Comparison of ENCODE assay signal across 27 cellular contexts in genomic region chr16:50646345-50646744, GRCh38. TPM values are rescaled to one million over a fixed set of nuclear protein-coding genes. Genes with fewer than 3 reads are reported as not detected.
DNase-seq lines count a peak whose midpoint lies in the region; ATAC-seq, FAIRE-seq and TF ChIP-seq lines count a peak whose summit lies in the region.
"Had no signal": no experiment of that assay in that cellular context is flagged by ENCODE, and none has a peak within 500 bp of the region (broad histone marks: within the 10 kb centered on the region; RNA-seq: fewer than 3 reads in every experiment).

No MANE protein-coding gene starts in this region.

- H4K91ac ChIP-seq in H1 (replicated peaks; ENCODE audit: insufficient read length, low read length) = no peak overlapping the region

- no peaks in the 10 kb centered on the region for H3K27me3 ChIP-seq in GM23338 (ENCODE audit: insufficient read depth)
- H3K27me3 ChIP-seq in H1 (replicated peaks in 1 of 4; ENCODE audit: control insufficient read depth in 3 of 4, extremely low read depth in 1 of 4, insufficient read depth in 3 of 4, low read length in 3 of 4) = peaks cover 0 to 2% (median 0%) of the 10 kb centered on the region in 4 experiments; a peak in 2 of 7 replicates
- H3K27me3 ChIP-seq in HepG2 (ENCODE audit: control insufficient read depth in 1 of 2, insufficient read depth in 2 of 2, low read length in 2 of 2) = no peaks in the 10 kb centered on the region
- no peaks in the 10 kb centered on the region for H3K27me3 ChIP-seq in neural progenitor cell
- H3K27me3 ChIP-seq: BE2C; BLaER1 treated with 17β-estradiol and CSF1 and Interleukin-3, amounts not matched to agents 10 nM and 100 nM had no signal

- H3K36me3 Mint-ChIP-seq in GM23338 (ENCODE audit: low read depth) (no peaks in the 10 kb centered on the region; the same call in 2 of the 3 replicates), neural progenitor cell (peaks cover 30% of the 10 kb centered on the region)
- H3K36me3 Mint-ChIP-seq in activated naive CD8-positive, alpha-beta T cell treated with anti-CD3 and anti-CD28 coated beads for 36 hours = no peaks in the 10 kb centered on the region
- H3K36me3 Mint-ChIP-seq: CD14-positive monocyte had no signal

- no peak overlapping the region for H2BK20ac ChIP-seq in H1 (ENCODE audit: low read length)

- no peak overlapping the region for H3K23ac ChIP-seq in H1 (ENCODE audit: insufficient read length)

- ATAC-seq in GM23338 (peak; percentile 25; the same call in 1 of the 3 replicates), HepG2 (peak; percentile 1; the same call in 1 of the 3 replicates), GM21423 (IDR thresholded peaks at IDR 0.05; ENCODE audit: unreplicated experiment) (no peak)
- ATAC-seq: A549, GM12878, HCT116 had no signal

- no peak overlapping the region for H2BK12ac ChIP-seq in H1 (ENCODE audit: low read depth, low read length)

- H4K5ac ChIP-seq in H1 (ENCODE audit: insufficient read length, low read depth, low read length) = no peak overlapping the region

- WGBS in H1 (ENCODE audit: extremely low coverage in 1 of 2, insufficient coverage in 1 of 2, insufficient read length in 1 of 2, insufficient replicate concordance in 2 of 2, low coverage in 1 of 2, low lambda C conversion rate in 2 of 2, missing lambda C conversion rate in 1 of 2), 2 experiments = 85% methylated on average over 5 of the region's 8 CpGs; no CpG with 5 or more reads in 1 of the 2 experiments
- WGBS in HepG2 (ENCODE audit: low lambda C conversion rate) = 89% methylated on average over 8 of the region's 8 CpGs

- TF ChIP-seq EP300 in H1 (IDR thresholded peaks at IDR 0.05; ENCODE audit: borderline replicate concordance in 1 of 2, low read depth in 2 of 2, low read length in 2 of 2) (no peak), HepG2 (IDR thresholded peaks at IDR 0.05; ENCODE audit: low read depth in 2 of 2, low read length in 2 of 2) (no peak), HepG2 (CRISPR knock-in tag; IDR thresholded peaks at IDR 0.05; ENCODE audit: borderline replicate concordance) (no peak)

- H3K9ac ChIP-seq in H1 (replicated peaks in 1 of 4; ENCODE audit: extremely low read depth in 1 of 4, low read depth in 3 of 4, low read length in 3 of 4) (no peak overlapping the region; a peak in 1 of 7 replicates), HepG2 (ENCODE audit: insufficient read depth, low read depth, low read length) (no peak overlapping the region), neural progenitor cell (no peak overlapping the region)
- H3K9ac ChIP-seq: BLaER1 treated with 17β-estradiol and CSF1 and Interleukin-3, amounts not matched to agents 10 nM and 100 nM had no signal

- intact Hi-C loops in HepG2 (cut with micrococcal nuclease; ENCODE audit: unreplicated experiment) = no loop called here

- H3K4me1 Mint-ChIP-seq in GM23338 (peaks cover 16% of the 10 kb centered on the region), neural progenitor cell (peaks cover 49% of the 10 kb centered on the region)
- H3K4me1 Mint-ChIP-seq in activated naive CD8-positive, alpha-beta T cell treated with anti-CD3 and anti-CD28 coated beads for 36 hours = peaks cover 6% of the 10 kb centered on the region
- H3K4me1 Mint-ChIP-seq: CD14-positive monocyte had no signal

- FAIRE-seq in H1 (lab: Jason Lieb, UNC) = no peak
- no peak for FAIRE-seq in HepG2 (lab: Jason Lieb, UNC)
- FAIRE-seq: A549, D721Med, GM12878, GM19239 had no signal

- no peak overlapping the region for H3K27ac ChIP-seq in GM23338 (ENCODE audit: low read depth)
- H3K27ac ChIP-seq in H1 (ENCODE audit: low read depth, low read length) = no peak overlapping the region
- H3K27ac ChIP-seq in HepG2 (ENCODE audit: extremely low read length, insufficient read depth, low read length) = no peak overlapping the region
- H3K27ac ChIP-seq in neural progenitor cell = no peak overlapping the region
- H3K27ac ChIP-seq: A549; BLaER1 treated with 17β-estradiol and CSF1 and Interleukin-3, amounts not matched to agents 10 nM and 100 nM had no signal

- in situ Hi-C loops in HepG2 (cut with HindIII; ENCODE audit: extremely low pct_ligation_motif_present, low pct_unique_long_range_greater_than_20kb) = no loop called here

- no peak overlapping the region for H2AK5ac ChIP-seq in H1 (ENCODE audit: low read depth, low read length)

- H3F3A ChIP-seq in GM23338 (replicated peaks; ENCODE audit: low read depth) (no peaks in the 10 kb centered on the region), neural progenitor cell (ENCODE audit: low read depth) (peaks cover 3% of the 10 kb centered on the region)

- no peaks in the 10 kb centered on the region for H3K79me2 ChIP-seq in GM23338 (replicated peaks; ENCODE audit: insufficient read depth)
- H3K79me2 ChIP-seq in H1 (ENCODE audit: control insufficient read depth in 1 of 2, insufficient read depth in 2 of 2, low read length in 2 of 2) = no peaks in the 10 kb centered on the region
- H3K79me2 ChIP-seq in HepG2 (ENCODE audit: insufficient read depth, low read length) = no peaks in the 10 kb centered on the region
- H3K79me2 ChIP-seq in neural progenitor cell (ENCODE audit: low read depth) = no peaks in the 10 kb centered on the region

- H3K27ac Mint-ChIP-seq in GM23338 (no peak overlapping the region), neural progenitor cell (peak overlapping the region; percentile 38)
- no peak overlapping the region for H3K27ac Mint-ChIP-seq in activated naive CD8-positive, alpha-beta T cell treated with anti-CD3 and anti-CD28 coated beads for 36 hours
- H3K27ac Mint-ChIP-seq: CD4-positive, alpha-beta T cell; H9 had no signal

- peaks cover 9% of the 10 kb centered on the region; the same call in 1 of the 2 replicates for H3K4me1 ChIP-seq in GM23338 (ENCODE audit: insufficient read depth)
- H3K4me1 ChIP-seq in H1 (replicated peaks in 1 of 4; ENCODE audit: control insufficient read depth in 3 of 4, insufficient read depth in 4 of 4, low read length in 3 of 4) = peaks cover 0 to 5% (median 0%) of the 10 kb centered on the region in 4 experiments; a peak in 2 of 7 replicates
- H3K4me1 ChIP-seq in HepG2 (ENCODE audit: insufficient read depth, low read length) = peaks cover 14% of the 10 kb centered on the region
- H3K4me1 ChIP-seq in neural progenitor cell = peaks cover 15% of the 10 kb centered on the region
- H3K4me1 ChIP-seq: A549; BE2C; BLaER1 treated with 17β-estradiol and CSF1 and Interleukin-3, amounts not matched to agents 10 nM and 100 nM had no signal

- H3K4me3 ChIP-seq in GM23338 (no peak overlapping the region), H1 (ENCODE audit: extremely low read depth in 1 of 4, insufficient read depth in 2 of 4, low read depth in 3 of 4, low read length in 4 of 4) (no peak overlapping the region), HepG2 (replicated peaks in 1 of 3; ENCODE audit: insufficient read depth in 1 of 3, low read depth in 2 of 3, low read length in 3 of 3) (no peak overlapping the region), neural progenitor cell (no peak overlapping the region)
- H3K4me3 ChIP-seq: A549; BLaER1 treated with 17β-estradiol and CSF1 and Interleukin-3, amounts not matched to agents 10 nM and 100 nM; GM12878 had no signal

- no TSS peak for BruUV-seq in HepG2 (replicated peaks; lab: Mats Ljungman, UMichigan)

- no peak overlapping the region for H2BK15ac ChIP-seq in H1 (ENCODE audit: low read length)

- H3K56ac ChIP-seq in H1 (replicated peaks; ENCODE audit: insufficient read length, low read depth, low read length) = no peak overlapping the region

- H3K14ac ChIP-seq in H1 (ENCODE audit: insufficient read length) = no peak overlapping the region

- H3K9me3 ChIP-seq in H1 (ENCODE audit: insufficient read depth in 2 of 2, low read depth in 1 of 2, low read length in 1 of 2) (no peaks in the 10 kb centered on the region), HepG2 (ENCODE audit: low read length) (no peaks in the 10 kb centered on the region), neural progenitor cell (ENCODE audit: low read depth) (no peaks in the 10 kb centered on the region)
- H3K9me3 ChIP-seq: A549; BE2C; BLaER1 treated with 17β-estradiol and CSF1 and Interleukin-3, amounts not matched to agents 10 nM and 100 nM had no signal

- DNase-seq in GM23338 (ENCODE audit: low spot score) (no peak), H1 (ENCODE audit: low read depth in 1 of 2, low spot score in 2 of 2) (no peak), HepG2 (ENCODE audit: low spot score) (no peak), neural progenitor cell (ENCODE audit: low spot score) (no peak), T-helper 1 cell (no peak), NCI-H2227 treated with DMSO at 0.1 percent for 48 hours (lab: John Stamatoyannopoulos, UW) (no peak)
- DNase-seq in activated naive CD8-positive, alpha-beta T cell treated with anti-CD3 and anti-CD28 coated beads for 36 hours = no peak
- DNase-seq: 8988T; ACHN; AML-193; BE2C; CD4-positive, alpha-beta T cell; CD8-positive, alpha-beta memory T cell; DMS 273 treated with DMSO at 0.1 percent for 48 hours; DMS79; EL; GDM1; H9 had no signal

- H2BK120ac ChIP-seq in H1 (replicated peaks; ENCODE audit: low read depth, low read length) = no peak overlapping the region

- TF ChIP-seq CTCF in GM23338 (conservative IDR thresholded peaks at IDR 0.05; ENCODE audit: low read depth in 2 of 2) (no peak), H1 (IDR thresholded peaks at IDR 0.05; ENCODE audit: control extremely low read depth in 1 of 3, insufficient read depth in 1 of 3, low read depth in 1 of 3, low read length in 3 of 3) (no peak), HepG2 (CRISPR knock-in tag; IDR thresholded peaks at IDR 0.05) (no peak), neural progenitor cell (IDR thresholded peaks at IDR 0.05) (no peak)

- H3K4me3 Mint-ChIP-seq in GM23338 (no peak overlapping the region), neural progenitor cell (peak overlapping the region; percentile 3)
- H3K4me3 Mint-ChIP-seq in activated naive CD8-positive, alpha-beta T cell treated with anti-CD3 and anti-CD28 coated beads for 36 hours = no peak overlapping the region
- H3K4me3 Mint-ChIP-seq: CD14-positive monocyte; CD4-positive, alpha-beta T cell; CD8-positive, alpha-beta memory T cell; H9 had no signal

- H3K18ac ChIP-seq in H1 (ENCODE audit: extremely low read depth, low read length) = no peak overlapping the region

- no peak for TF ChIP-seq RAD21 in H1 (IDR thresholded peaks at IDR 0.05 in 1 of 2, conservative IDR thresholded peaks at IDR 0.05 in 1 of 2; ENCODE audit: low read depth in 2 of 2, low read length in 2 of 2)
- no peak for TF ChIP-seq RAD21 in HepG2 (CRISPR knock-in tag; IDR thresholded peaks at IDR 0.05)

- H3K36me3 ChIP-seq in GM23338 (ENCODE audit: insufficient read depth) (no peaks in the 10 kb centered on the region), H1 (ENCODE audit: control insufficient read depth in 2 of 4, insufficient read depth in 4 of 4, low read length in 3 of 4) (no peaks in the 10 kb centered on the region), HepG2 (replicated peaks in 1 of 2; ENCODE audit: control insufficient read depth in 1 of 2, insufficient read depth in 2 of 2, low read length in 2 of 2) (no peaks in the 10 kb centered on the region), neural progenitor cell (no peaks in the 10 kb centered on the region)
- H3K36me3 ChIP-seq: BE2C; BLaER1 treated with 17β-estradiol and CSF1 and Interleukin-3, amounts not matched to agents 10 nM and 100 nM had no signal

- no peak overlapping the region for H2BK5ac ChIP-seq in H1 (ENCODE audit: low read depth, low read length)

- no peaks in the 10 kb centered on the region for H3K9me2 ChIP-seq in GM23338 (ENCODE audit: insufficient read depth)

- TF ChIP-seq POLR2A in H1 (IDR thresholded peaks at IDR 0.05; ENCODE audit: control extremely low read depth in 1 of 2, low read depth in 2 of 2, low read length in 2 of 2) (no peak), HepG2 (IDR thresholded peaks at IDR 0.05; ENCODE audit: insufficient read depth in 1 of 2, low read depth in 2 of 2, low read length in 2 of 2) (no peak)

- no peaks in the 10 kb centered on the region; the same call in 2 of the 3 replicates for H3K9me3 Mint-ChIP-seq in GM23338
- no peaks in the 10 kb centered on the region for H3K9me3 Mint-ChIP-seq in neural progenitor cell
- H3K9me3 Mint-ChIP-seq in activated naive CD8-positive, alpha-beta T cell treated with anti-CD3 and anti-CD28 coated beads for 36 hours = no peaks in the 10 kb centered on the region
- H3K9me3 Mint-ChIP-seq: CD14-positive monocyte; CD4-positive, alpha-beta T cell; CD8-positive, alpha-beta memory T cell; H9 had no signal

- H3K4me2 ChIP-seq in GM23338 (no peak overlapping the region), H1 (ENCODE audit: insufficient read depth in 1 of 2, low read depth in 2 of 2, low read length in 2 of 2) (no peak overlapping the region), HepG2 (ENCODE audit: low read depth, low read length) (no peak overlapping the region), neural progenitor cell (peak overlapping the region; percentile 28)
- H3K4me2 ChIP-seq: A549; BLaER1 treated with 17β-estradiol and CSF1 and Interleukin-3, amounts not matched to agents 10 nM and 100 nM had no signal

- H4K20me1 ChIP-seq in GM23338 (replicated peaks; ENCODE audit: insufficient read depth) = no peaks in the 10 kb centered on the region
- H4K20me1 ChIP-seq in H1 (replicated peaks in 1 of 2; ENCODE audit: control insufficient read depth in 1 of 2, insufficient read depth in 2 of 2, low read length in 2 of 2) = no peaks in the 10 kb centered on the region
- H4K20me1 ChIP-seq in HepG2 (ENCODE audit: insufficient read depth, low read length) = 0 out of 2 replicates have a peak, but pooled peaks cover 3% of the 10 kb centered on the region
- H4K20me1 ChIP-seq in neural progenitor cell (ENCODE audit: low read depth) = no peaks in the 10 kb centered on the region
- H4K20me1 ChIP-seq: BLaER1 treated with 17β-estradiol and CSF1 and Interleukin-3, amounts not matched to agents 10 nM and 100 nM had no signal

- POLR2A ChIA-PET in H1 (lab: Charles Lee; ENCODE audit: partially characterized antibody) (no interaction called here), HepG2 (lab: Yijun Ruan, JAX) (no interaction called here)

- H3K4ac ChIP-seq in H1 (replicated peaks; ENCODE audit: insufficient read length, low read depth, low read length) = no peak overlapping the region

- H3K79me1 ChIP-seq in H1 (ENCODE audit: low read depth, low read length) = no peaks in the 10 kb centered on the region

- peaks cover 4% of the 10 kb centered on the region for H3K27me3 Mint-ChIP-seq in GM23338 (ENCODE audit: insufficient read depth, low read depth, poor library complexity)
- H3K27me3 Mint-ChIP-seq in neural progenitor cell (ENCODE audit: insufficient read depth, low read depth) = peaks cover 7% of the 10 kb centered on the region
- peaks cover 4% of the 10 kb centered on the region for H3K27me3 Mint-ChIP-seq in activated naive CD8-positive, alpha-beta T cell treated with anti-CD3 and anti-CD28 coated beads for 36 hours
- H3K27me3 Mint-ChIP-seq: CD4-positive, alpha-beta T cell had no signal

- no peak overlapping the region for H2AFZ ChIP-seq in GM23338
- no peak overlapping the region for H2AFZ ChIP-seq in H1 (ENCODE audit: low read length)
- H2AFZ ChIP-seq in HepG2 (ENCODE audit: low read length) = no peak overlapping the region
- no peak overlapping the region for H2AFZ ChIP-seq in neural progenitor cell (replicated peaks)

- H3K23me2 ChIP-seq in H1 (ENCODE audit: low read depth, low read length) = no peaks in the 10 kb centered on the region

- peak overlapping the region; percentile 31; the same call in 1 of the 2 replicates for H4K8ac ChIP-seq in H1 (ENCODE audit: extremely low read depth, insufficient read depth, low read length)

- CTCF ChIA-PET in H1 (lab: Charles Lee; ENCODE audit: partially characterized antibody) = interaction anchor here (0.7 to 1.9 kb wide), 6 partner anchors 19 to 106 kb away, joined by 3 to 6 read pairs (median 4); no protein-coding TSS in a partner anchor
- CTCF ChIA-PET in HepG2 (lab: Yijun Ruan, JAX; ENCODE audit: low intra/inter-chr PET ratio, low total read pairs) = no interaction called here

RNA-seq across cellular contexts. Expression of gene SNX20, which starts 34.8 kb away (rescaled TPM):
- total RNA-seq in GM23338 (2014; rRNA removed; shearing (Covaris generic)) = not detected in 2 replicates
- not detected in 2 replicates for polyA plus RNA-seq in GM23338 (2016; fragmentation: Nextera tagmentation; extraction: Ambion mirVana)
- total RNA-seq in H1 (2021; fragmentation: NEBNext Ultra II Directional; extraction: Animal tissue kit (Norgen Biotek cat#: 25700)) = not detected in 2 replicates
- polyA plus RNA-seq in H1 (2011; rRNA removed) = not detected in 2 replicates
- not detected for polyA plus RNA-seq in H1 (2011; cell fraction: cytosol; rRNA removed)
- polyA plus RNA-seq in H1 (2011; cell fraction: nucleus; rRNA removed) = not detected
- polyA plus RNA-seq in H1 (2012, experiment 1 of 2) = not detected in 4 replicates
- polyA plus RNA-seq in H1 (2012, experiment 2 of 2) = not detected
- polyA plus RNA-seq in H1 (2013, experiment 1 of 2) = not detected
- polyA plus RNA-seq in H1 (2013, experiment 2 of 2) = not detected
- polyA minus RNA-seq in H1 (2011; rRNA and poly(A)+ RNA removed) = 0.17 TPM in 1 of 2 replicates, not detected in the other
- polyA minus RNA-seq in H1 (2011; cell fraction: cytosol; rRNA and poly(A)+ RNA removed) = not detected
- not detected for polyA minus RNA-seq in H1 (2011; cell fraction: nucleus; rRNA and poly(A)+ RNA removed)
- not detected in 2 replicates for total RNA-seq in HepG2 (2016; rRNA removed; fragmentation: Illumina TruSeq; extraction: Trizol)
- not detected in 2 replicates for total RNA-seq in HepG2 (2016; cell fraction: cytosol; rRNA removed; fragmentation: Illumina TruSeq; extraction: Trizol; ENCODE audit: low read depth)
- total RNA-seq in HepG2 (2016; cell fraction: insoluble cytoplasmic fraction; rRNA removed; fragmentation: Illumina TruSeq; extraction: Trizol) = not detected in 2 replicates
- total RNA-seq in HepG2 (2016; cell fraction: membrane; rRNA removed; fragmentation: Illumina TruSeq; extraction: Trizol) = not detected in 2 replicates
- not detected in 2 replicates for total RNA-seq in HepG2 (2016; cell fraction: nucleus; rRNA removed; fragmentation: Illumina TruSeq; extraction: Trizol)
- not detected in 2 replicates for polyA plus RNA-seq in HepG2 (2011; rRNA removed)
- not detected in 2 replicates for polyA plus RNA-seq in HepG2 (2011; cell fraction: cytosol; rRNA removed)
- not detected in 2 replicates for polyA plus RNA-seq in HepG2 (2011; cell fraction: nucleus; rRNA removed)
- polyA plus RNA-seq in HepG2 (2012) = 0.04 TPM in 1 of 2 replicates, not detected in the other
- not detected in 2 replicates for polyA plus RNA-seq in HepG2 (2016; cell fraction: cytosol; fragmentation: Illumina TruSeq; extraction: Trizol; ENCODE audit: low read depth)
- polyA plus RNA-seq in HepG2 (2016; cell fraction: insoluble cytoplasmic fraction; fragmentation: Illumina TruSeq; extraction: Trizol; ENCODE audit: low read depth) = not detected in 2 replicates
- polyA plus RNA-seq in HepG2 (2016; cell fraction: membrane; fragmentation: Illumina TruSeq; extraction: Trizol; ENCODE audit: low read depth) = not detected in 2 replicates
- polyA plus RNA-seq in HepG2 (2016; cell fraction: nucleus; fragmentation: Illumina TruSeq; extraction: Trizol; ENCODE audit: insufficient read depth, low read depth) = not detected in 2 replicates
- polyA minus RNA-seq in HepG2 (2011; rRNA and poly(A)+ RNA removed; ENCODE audit: low replicate concordance) = not detected in 2 replicates
- not detected in 2 replicates for polyA minus RNA-seq in HepG2 (2011; cell fraction: cytosol; rRNA and poly(A)+ RNA removed)
- not detected in 2 replicates for polyA minus RNA-seq in HepG2 (2011; cell fraction: nucleus; rRNA and poly(A)+ RNA removed)
- not detected in 2 replicates for total RNA-seq in neural progenitor cell (ENCODE audit: low replicate concordance)
- 10 to 100 TPM; 25.8 to 26.0 TPM for total RNA-seq in activated naive CD8-positive, alpha-beta T cell treated with anti-CD3 and anti-CD28 coated beads for 36 hours
- total RNA-seq: H4, H9 had no signal
- polyA plus RNA-seq: A549 had no signal

RNA-seq across cellular contexts. Expression of gene NOD2, which starts 47.1 kb away (rescaled TPM):
- 0.66 and 3.3 TPM in 2 replicates for total RNA-seq in GM23338 (2014; rRNA removed; shearing (Covaris generic))
- 0.12 and 0.27 TPM in 2 replicates for polyA plus RNA-seq in GM23338 (2016; fragmentation: Nextera tagmentation; extraction: Ambion mirVana)
- 0.37 and 1.1 TPM in 2 replicates for total RNA-seq in H1 (2021; fragmentation: NEBNext Ultra II Directional; extraction: Animal tissue kit (Norgen Biotek cat#: 25700))
- polyA plus RNA-seq in H1 (2011; rRNA removed) = 0.42 and 0.61 TPM in 2 replicates
- polyA plus RNA-seq in H1 (2011; cell fraction: cytosol; rRNA removed) = 0.27 TPM
- polyA plus RNA-seq in H1 (2011; cell fraction: nucleus; rRNA removed) = 0.34 TPM
- polyA plus RNA-seq in H1 (2012, experiment 1 of 2) = 0.11 to 0.43 TPM (median 0.21 TPM) in 4 replicates
- polyA plus RNA-seq in H1 (2012, experiment 2 of 2) = 0.04 TPM
- 0.28 TPM for polyA plus RNA-seq in H1 (2013, experiment 1 of 2)
- polyA plus RNA-seq in H1 (2013, experiment 2 of 2) = 0.24 TPM
- polyA minus RNA-seq in H1 (2011; rRNA and poly(A)+ RNA removed) = 0.66 and 1.0 TPM in 2 replicates
- 1.2 TPM for polyA minus RNA-seq in H1 (2011; cell fraction: cytosol; rRNA and poly(A)+ RNA removed)
- polyA minus RNA-seq in H1 (2011; cell fraction: nucleus; rRNA and poly(A)+ RNA removed) = 1.2 TPM
- 0.27 and 0.29 TPM in 2 replicates for total RNA-seq in HepG2 (2016; rRNA removed; fragmentation: Illumina TruSeq; extraction: Trizol)
- total RNA-seq in HepG2 (2016; cell fraction: cytosol; rRNA removed; fragmentation: Illumina TruSeq; extraction: Trizol; ENCODE audit: low read depth) = 0.18 and 0.20 TPM in 2 replicates
- 0.09 and 0.12 TPM in 2 replicates for total RNA-seq in HepG2 (2016; cell fraction: insoluble cytoplasmic fraction; rRNA removed; fragmentation: Illumina TruSeq; extraction: Trizol)
- total RNA-seq in HepG2 (2016; cell fraction: membrane; rRNA removed; fragmentation: Illumina TruSeq; extraction: Trizol) = 0.21 TPM in 1 of 2 replicates, not detected in the other
- total RNA-seq in HepG2 (2016; cell fraction: nucleus; rRNA removed; fragmentation: Illumina TruSeq; extraction: Trizol) = 0.22 and 0.38 TPM in 2 replicates
- 0.76 and 0.81 TPM in 2 replicates for polyA plus RNA-seq in HepG2 (2011; rRNA removed)
- polyA plus RNA-seq in HepG2 (2011; cell fraction: cytosol; rRNA removed) = 0.36 and 0.68 TPM in 2 replicates
- 1.9 and 2.3 TPM in 2 replicates for polyA plus RNA-seq in HepG2 (2011; cell fraction: nucleus; rRNA removed)
- polyA plus RNA-seq in HepG2 (2012) = 0.19 and 0.29 TPM in 2 replicates
- polyA plus RNA-seq in HepG2 (2016; cell fraction: cytosol; fragmentation: Illumina TruSeq; extraction: Trizol; ENCODE audit: low read depth) = 0.02 and 0.03 TPM in 2 replicates
- not detected in 2 replicates for polyA plus RNA-seq in HepG2 (2016; cell fraction: insoluble cytoplasmic fraction; fragmentation: Illumina TruSeq; extraction: Trizol; ENCODE audit: low read depth)
- not detected in 2 replicates for polyA plus RNA-seq in HepG2 (2016; cell fraction: membrane; fragmentation: Illumina TruSeq; extraction: Trizol; ENCODE audit: low read depth)
- polyA plus RNA-seq in HepG2 (2016; cell fraction: nucleus; fragmentation: Illumina TruSeq; extraction: Trizol; ENCODE audit: insufficient read depth, low read depth) = 0.17 and 0.37 TPM in 2 replicates
- polyA minus RNA-seq in HepG2 (2011; rRNA and poly(A)+ RNA removed; ENCODE audit: low replicate concordance) = 4.8 TPM in 1 of 2 replicates, not detected in the other
- 0.49 and 1.1 TPM in 2 replicates for polyA minus RNA-seq in HepG2 (2011; cell fraction: cytosol; rRNA and poly(A)+ RNA removed)
- polyA minus RNA-seq in HepG2 (2011; cell fraction: nucleus; rRNA and poly(A)+ RNA removed) = 2.1 and 2.3 TPM in 2 replicates
- 0.22 TPM in 1 of 2 replicates, not detected in the other for total RNA-seq in neural progenitor cell (ENCODE audit: low replicate concordance)
- 1 to 10 TPM in 1 of 2 experiments, under 1 TPM in 1; 0.78 to 1.2 TPM for total RNA-seq in activated naive CD8-positive, alpha-beta T cell treated with anti-CD3 and anti-CD28 coated beads for 36 hours
- total RNA-seq: H4 had no signal
- polyA plus RNA-seq: A549 had no signal

Comparison
In these comparisons a context has a peak if more than half of its experiments do, and no peak if none do; other contexts are left out.
1. RNA of gene SNX20, which starts 34.8 kb away (total RNA-seq): 25.8 to 26.0 TPM in activated naive CD8-positive, alpha-beta T cell treated with anti-CD3 and anti-CD28 coated beads for 36 hours; not detected in GM23338, not detected in H1, not detected in HepG2 and not detected in neural progenitor cell; every median in the first group is over 10 times any median in the second.